23 cellular contexts compared by ENCODE assay signal in genomic region chr13:96810104-96810503, GRCh38.
"Had no signal": no experiment of that assay in that cellular context is flagged by ENCODE, and none has a peak within 500 bp of the region (broad histone marks: within the 10 kb centered on the region; RNA-seq: fewer than 3 reads in every experiment).

No MANE protein-coding gene starts in this region.

- DNase-seq: activated CD4-positive, alpha-beta memory T cell treated with anti-CD3 and anti-CD28 coated beads, Interleukin-2, amount 10 ng/mL, durations not matched to agents 7 days and 5 days; activated CD4-positive, alpha-beta T cell treated with anti-CD3 and anti-CD28 coated beads for 36 hours; activated CD4-positive, alpha-beta T cell treated with anti-CD3 and anti-CD28 coated beads, Interleukin-2, amount 50 U/mL, for 1 hour; activated gamma-delta T cell; activated naive CD4-positive, alpha-beta T cell treated with anti-CD3 and anti-CD28 coated beads for 36 hours; activated T-cell treated with anti-CD3 and anti-CD28 coated beads for 4 hours; activated T-cell treated with anti-CD3 and anti-CD28 coated beads, Interleukin-2, amount 50 U/mL, for 48 hours; KG1; NCI-H1092; NCI-H1417 treated with DMSO at 0.1 percent for 48 hours; NCI-H1694; NCI-H2029; NCI-H2107; NCI-H2171 treated with DMSO at 0.1 percent for 48 hours; NCI-H226; NCI-H526; PC-9; T-cell; T-helper 2 cell; T1000 had no signal

- H2AFZ ChIP-seq: PC-9 had no signal

- H3K4me3 ChIP-seq: PC-9, SK-N-MC had no signal

- ATAC-seq: activated CD4-positive, alpha-beta T cell treated with anti-CD3 and anti-CD28 coated beads for 36 hours; activated T-helper 17 cell treated with anti-CD3 and anti-CD28 coated beads, Interleukin-2, amount 50 U/mL, for 72 hours; T-cell had no signal

- H3K27ac ChIP-seq: PC-9, SK-N-MC, VCaP had no signal

- H3K4me2 ChIP-seq: PC-9 had no signal
